8 cellular contexts compared by ENCODE assay signal in the genomic region with DNA sequence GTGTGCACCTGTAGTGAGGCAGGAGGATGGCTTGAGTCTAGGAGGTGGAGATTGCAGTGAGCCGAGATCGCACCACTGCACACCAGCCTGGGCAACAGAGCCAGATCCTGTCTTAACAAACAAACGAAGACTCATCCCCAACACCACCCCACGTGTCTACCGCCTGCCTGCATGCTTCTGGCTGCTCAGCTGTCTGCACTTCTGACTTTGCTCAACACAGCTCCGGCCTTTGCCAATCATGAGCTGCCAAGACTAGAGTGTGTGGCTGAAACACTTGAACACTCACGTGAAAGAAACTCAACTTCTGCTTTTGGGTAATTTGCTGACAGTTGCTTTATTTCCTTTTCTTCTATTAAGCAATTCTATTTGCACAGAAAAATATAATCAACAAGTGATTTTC. TPM values are rescaled to one million over a fixed set of nuclear protein-coding genes. Genes with fewer than 3 reads are reported as not detected.
DNase-seq lines count a peak whose midpoint lies in the region; ATAC-seq and TF ChIP-seq lines count a peak whose summit lies in the region.

No MANE protein-coding gene starts in this region.

- H3K27ac ChIP-seq in smooth muscle cell (ENCODE audit: low read depth) = no peak overlapping the region

- H4K20me1 ChIP-seq in smooth muscle cell (ENCODE audit: low read depth) = no peaks in the 10 kb centered on the region

- TF ChIP-seq CTCF in smooth muscle cell (IDR thresholded peaks at IDR 0.05; ENCODE audit: borderline replicate concordance, insufficient read depth, poor library complexity, severe bottlenecking) = no peak

- no peak overlapping the region for H3K4me3 ChIP-seq in smooth muscle cell

- H3K27me3 ChIP-seq in smooth muscle cell (ENCODE audit: low read depth) = no peaks in the 10 kb centered on the region

- no peak overlapping the region for H3K4me2 ChIP-seq in smooth muscle cell

- no peak overlapping the region for H2AFZ ChIP-seq in smooth muscle cell (ENCODE audit: low read depth)

- ATAC-seq in GM19025 (IDR thresholded peaks at IDR 0.05; ENCODE audit: low read depth, unreplicated experiment) = peak; percentile 92
- peak; percentile 87 for ATAC-seq in HG03039 (IDR thresholded peaks at IDR 0.05; ENCODE audit: unreplicated experiment)

- DNase-seq in UCSD-AML1 (lab: John Stamatoyannopoulos, UW; ENCODE audit: unreplicated experiment) (peak; percentile 58), medulla oblongata (ENCODE audit: extremely low spot score) (peak; percentile 89), smooth muscle cell (lab: John Stamatoyannopoulos, UW; ENCODE audit: unreplicated experiment) (no peak), DMS 273 treated with DMSO at 0.1 percent for 48 hours (lab: John Stamatoyannopoulos, UW) (no peak), NCI-H524 treated with DMSO at 0.1 percent for 48 hours (lab: John Stamatoyannopoulos, UW) (no peak), T1000 (lab: John Stamatoyannopoulos, UW) (no peak)

- no peaks in the 10 kb centered on the region for H3K36me3 ChIP-seq in smooth muscle cell (ENCODE audit: low read depth)

- no peaks in the 10 kb centered on the region for H3F3A ChIP-seq in smooth muscle cell (ENCODE audit: low read depth)

- no peaks in the 10 kb centered on the region for H3K79me2 ChIP-seq in smooth muscle cell (ENCODE audit: low read depth)

- H3K9ac ChIP-seq in smooth muscle cell (ENCODE audit: low read depth) = no peak overlapping the region

- 82% methylated on average over 7 of the region's 7 CpGs for WGBS in smooth muscle cell (ENCODE audit: low lambda C conversion rate)

- H3K9me3 ChIP-seq in smooth muscle cell (replicated peaks; ENCODE audit: low read depth) = no peaks in the 10 kb centered on the region

- H3K4me1 ChIP-seq in smooth muscle cell (ENCODE audit: low read depth) = no peaks in the 10 kb centered on the region

RNA-seq across cellular contexts. Expression of a gene that starts 32.1 kb away (rescaled TPM):
- total RNA-seq in smooth muscle cell = 84.5 and 109 TPM in 2 replicates
- polyA plus RNA-seq in smooth muscle cell = 24.5 and 31.4 TPM in 2 replicates

Comparison
In these comparisons a context has a peak if more than half of its experiments do, and no peak if none do; other contexts are left out.
1. DNase-seq: peak in UCSD-AML1 (single experiment) and medulla oblongata (single experiment); none in smooth muscle cell (single experiment), DMS 273 treated with DMSO at 0.1 percent for 48 hours (single experiment), NCI-H524 treated with DMSO at 0.1 percent for 48 hours (single experiment) and T1000 (single experiment).